In the genomic region with DNA sequence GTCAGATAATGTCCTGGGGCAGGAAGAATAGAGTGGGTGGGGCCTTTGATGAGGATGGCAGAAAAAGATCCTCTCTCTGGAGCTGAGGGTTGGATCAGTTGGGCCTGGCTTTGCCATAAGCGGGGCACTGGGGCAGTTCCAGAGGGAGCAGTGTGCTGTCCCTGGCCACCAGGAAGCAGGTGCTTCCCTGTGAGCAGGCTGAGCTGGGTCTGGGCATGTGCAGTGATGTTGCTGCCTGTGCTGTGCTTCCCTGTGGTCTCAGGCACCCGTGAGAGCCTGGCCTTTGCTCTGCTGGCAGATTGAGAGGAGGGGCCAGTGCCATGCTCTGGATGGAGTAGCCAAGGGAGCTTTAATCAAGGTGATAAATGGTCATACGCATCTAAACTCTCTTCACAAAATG, we compare ENCODE assay signal across 1 cellular context.
TF ChIP-seq lines count a peak whose summit lies in the region.

No MANE protein-coding gene starts in this region.

TF ChIP-seq in HepG2, 621 proteins besides CTCF, POLR2A, EP300 and RAD21:
- TF ChIP-seq SATB2 (CRISPR knock-in tag; IDR thresholded peaks at IDR 0.05): no peak
- TF ChIP-seq SETDB1 (CRISPR knock-in tag; IDR thresholded peaks at IDR 0.05; ENCODE audit: borderline replicate concordance): no peak
- 0 out of 2 replicates have a peak, but pooled peaks have one; percentile 21 for TF ChIP-seq MTA1 (CRISPR knock-in tag; IDR thresholded peaks at IDR 0.05; ENCODE audit: borderline replicate concordance)
- TF ChIP-seq, protein P1, sequence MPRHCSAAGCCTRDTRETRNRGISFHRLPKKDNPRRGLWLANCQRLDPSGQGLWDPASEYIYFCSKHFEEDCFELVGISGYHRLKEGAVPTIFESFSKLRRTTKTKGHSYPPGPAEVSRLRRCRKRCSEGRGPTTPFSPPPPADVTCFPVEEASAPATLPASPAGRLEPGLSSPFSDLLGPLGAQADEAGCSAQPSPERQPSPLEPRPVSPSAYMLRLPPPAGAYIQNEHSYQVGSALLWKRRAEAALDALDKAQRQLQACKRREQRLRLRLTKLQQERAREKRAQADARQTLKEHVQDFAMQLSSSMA (CRISPR knock-in tag; IDR thresholded peaks at IDR 0.05): no peak
- TF ChIP-seq, protein P2, sequence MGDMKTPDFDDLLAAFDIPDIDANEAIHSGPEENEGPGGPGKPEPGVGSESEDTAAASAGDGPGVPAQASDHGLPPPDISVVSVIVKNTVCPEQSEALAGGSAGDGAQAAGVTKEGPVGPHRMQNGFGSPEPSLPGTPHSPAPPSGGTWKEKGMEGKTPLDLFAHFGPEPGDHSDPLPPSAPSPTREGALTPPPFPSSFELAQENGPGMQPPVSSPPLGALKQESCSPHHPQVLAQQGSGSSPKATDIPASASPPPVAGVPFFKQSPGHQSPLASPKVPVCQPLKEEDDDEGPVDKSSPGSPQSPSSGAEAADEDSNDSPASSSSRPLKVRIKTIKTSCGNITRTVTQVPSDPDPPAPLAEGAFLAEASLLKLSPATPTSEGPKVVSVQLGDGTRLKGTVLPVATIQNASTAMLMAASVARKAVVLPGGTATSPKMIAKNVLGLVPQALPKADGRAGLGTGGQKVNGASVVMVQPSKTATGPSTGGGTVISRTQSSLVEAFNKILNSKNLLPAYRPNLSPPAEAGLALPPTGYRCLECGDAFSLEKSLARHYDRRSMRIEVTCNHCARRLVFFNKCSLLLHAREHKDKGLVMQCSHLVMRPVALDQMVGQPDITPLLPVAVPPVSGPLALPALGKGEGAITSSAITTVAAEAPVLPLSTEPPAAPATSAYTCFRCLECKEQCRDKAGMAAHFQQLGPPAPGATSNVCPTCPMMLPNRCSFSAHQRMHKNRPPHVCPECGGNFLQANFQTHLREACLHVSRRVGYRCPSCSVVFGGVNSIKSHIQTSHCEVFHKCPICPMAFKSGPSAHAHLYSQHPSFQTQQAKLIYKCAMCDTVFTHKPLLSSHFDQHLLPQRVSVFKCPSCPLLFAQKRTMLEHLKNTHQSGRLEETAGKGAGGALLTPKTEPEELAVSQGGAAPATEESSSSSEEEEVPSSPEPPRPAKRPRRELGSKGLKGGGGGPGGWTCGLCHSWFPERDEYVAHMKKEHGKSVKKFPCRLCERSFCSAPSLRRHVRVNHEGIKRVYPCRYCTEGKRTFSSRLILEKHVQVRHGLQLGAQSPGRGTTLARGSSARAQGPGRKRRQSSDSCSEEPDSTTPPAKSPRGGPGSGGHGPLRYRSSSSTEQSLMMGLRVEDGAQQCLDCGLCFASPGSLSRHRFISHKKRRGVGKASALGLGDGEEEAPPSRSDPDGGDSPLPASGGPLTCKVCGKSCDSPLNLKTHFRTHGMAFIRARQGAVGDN (CRISPR knock-in tag; IDR thresholded peaks at IDR 0.05): peak; percentile 40
- 0 out of 2 replicates have a peak, but pooled peaks have one; percentile 25 for TF ChIP-seq ELF3 (CRISPR knock-in tag; IDR thresholded peaks at IDR 0.05)
- TF ChIP-seq ZNF337 (CRISPR knock-in tag; IDR thresholded peaks at IDR 0.05; ENCODE audit: borderline replicate concordance, low read depth): no peak
- no peak for TF ChIP-seq ZBTB3 (CRISPR knock-in tag; IDR thresholded peaks at IDR 0.05; ENCODE audit: borderline replicate concordance, low read depth)
- TF ChIP-seq, protein P3, sequence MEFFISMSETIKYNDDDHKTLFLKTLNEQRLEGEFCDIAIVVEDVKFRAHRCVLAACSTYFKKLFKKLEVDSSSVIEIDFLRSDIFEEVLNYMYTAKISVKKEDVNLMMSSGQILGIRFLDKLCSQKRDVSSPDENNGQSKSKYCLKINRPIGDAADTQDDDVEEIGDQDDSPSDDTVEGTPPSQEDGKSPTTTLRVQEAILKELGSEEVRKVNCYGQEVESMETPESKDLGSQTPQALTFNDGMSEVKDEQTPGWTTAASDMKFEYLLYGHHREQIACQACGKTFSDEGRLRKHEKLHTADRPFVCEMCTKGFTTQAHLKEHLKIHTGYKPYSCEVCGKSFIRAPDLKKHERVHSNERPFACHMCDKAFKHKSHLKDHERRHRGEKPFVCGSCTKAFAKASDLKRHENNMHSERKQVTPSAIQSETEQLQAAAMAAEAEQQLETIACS (CRISPR knock-in tag; IDR thresholded peaks at IDR 0.05): no peak
- 0 out of 3 replicates have a peak, but pooled peaks have one; percentile 30 for TF ChIP-seq MXI1 (IDR thresholded peaks at IDR 0.05; ENCODE audit: borderline replicate concordance, low read depth, low read length)
- TF ChIP-seq ZNF12 (CRISPR knock-in tag; IDR thresholded peaks at IDR 0.05): no peak
- peak; percentile 41; the same call in 1 of the 2 replicates for TF ChIP-seq ELF1 (CRISPR knock-in tag; IDR thresholded peaks at IDR 0.05)
- TF ChIP-seq ZNF230 (CRISPR knock-in tag; IDR thresholded peaks at IDR 0.05): no peak
- no peak for TF ChIP-seq ZNF772 (CRISPR knock-in tag; IDR thresholded peaks at IDR 0.05)
- TF ChIP-seq FIP1L1 (IDR thresholded peaks at IDR 0.05; ENCODE audit: borderline replicate concordance, insufficient read depth, low read depth, low read length): no peak
- no peak for TF ChIP-seq ZNF605 (CRISPR knock-in tag; IDR thresholded peaks at IDR 0.05)
